In genomic region chr4:56530269-56531148, GRCh38 we compare ENCODE assay signal across 8 cellular contexts. TPM values are rescaled to one million over a fixed set of nuclear protein-coding genes. Genes with fewer than 3 reads are reported as not detected.
DNase-seq lines count a peak whose midpoint lies in the region; ATAC-seq and TF ChIP-seq lines count a peak whose summit lies in the region.

No MANE protein-coding gene starts in this region.

- CTCF ChIA-PET in A673 (lab: Charles Lee): no interaction called here

- no peak for TF ChIP-seq CTCF in A673 (conservative IDR thresholded peaks at IDR 0.05; ENCODE audit: low read depth, low read length)
- no peak for TF ChIP-seq CTCF in lower leg skin (IDR thresholded peaks at IDR 0.05)

- H3K27me3 ChIP-seq in A673 (replicated peaks; ENCODE audit: insufficient read depth, low read depth, low read length, poor library complexity): no peaks in the 10 kb centered on the region
- H3K27me3 ChIP-seq in duodenal mucosa (ENCODE audit: control insufficient read depth in 1 of 2, insufficient read depth in 2 of 2, low read length in 2 of 2): peaks cover 16 to 34% of the 10 kb centered on the region in 2 donors

- H3K4me1 ChIP-seq in A673 (ENCODE audit: insufficient read depth, low read length, poor library complexity, severe bottlenecking): no peaks in the 10 kb centered on the region
- H3K4me1 ChIP-seq in duodenal mucosa (ENCODE audit: control insufficient read depth in 1 of 2, insufficient read depth in 2 of 2, low read length in 2 of 2): peaks cover 4 to 10% of the 10 kb centered on the region in 2 donors

- 4 to 5% methylated on average over 39 to 53 of the region's 68 CpGs for WGBS in lower leg skin, 2 donors

- H3K36me3 ChIP-seq in A673 (ENCODE audit: insufficient read depth, low read length, poor library complexity, severe bottlenecking) (no peaks in the 10 kb centered on the region), duodenal mucosa (ENCODE audit: control insufficient read depth in 1 of 2, insufficient read depth in 2 of 2, low read length in 2 of 2) (no peaks in the 10 kb centered on the region)

- peak overlapping the region; percentile 48 to 67 for H3K9ac ChIP-seq in duodenal mucosa (ENCODE audit: low read depth in 1 of 2, low read length in 2 of 2)

- H3K27ac ChIP-seq in A673 (ENCODE audit: low read depth, low read length, poor library complexity, severe bottlenecking) (no peak overlapping the region), duodenal mucosa (ENCODE audit: low read depth, low read length) (no peak overlapping the region)

- H3K9me3 ChIP-seq in A673 (ENCODE audit: low read depth, low read length, poor library complexity, severe bottlenecking) (no peaks in the 10 kb centered on the region), duodenal mucosa (ENCODE audit: control insufficient read depth in 1 of 2, low read length in 2 of 2) (no peaks in the 10 kb centered on the region)

- peak overlapping the region; percentile 46 for H3K4me3 ChIP-seq in A673 (ENCODE audit: low read depth, low read length, poor library complexity, severe bottlenecking)
- peak overlapping the region; percentile 77 to 78 for H3K4me3 ChIP-seq in duodenal mucosa (ENCODE audit: low read depth in 1 of 2, low read length in 2 of 2)
- peak overlapping the region; percentile 38 for H3K4me3 ChIP-seq in lower leg skin (ENCODE audit: low read depth, poor library complexity, severe bottlenecking)

- peak; percentile 55 for DNase-seq in A673 (ENCODE audit: low spot score)
- peak; percentile 87 for DNase-seq in NCI-H510A treated with DMSO at 0.1 percent for 48 hours (lab: John Stamatoyannopoulos, UW)
- peak; percentile 61 to 80 for DNase-seq in activated CD4-positive, alpha-beta T cell treated with anti-CD3 and anti-CD28 coated beads, Interleukin-2, amount 50 U/mL, for 24 hours (ENCODE audit: low read depth in 1 of 2, low spot score in 1 of 2)
- peak; percentile 76 to 96 for DNase-seq in lower leg skin (ENCODE audit: low spot score in 2 of 2)
- peak; percentile 77 to 83 for DNase-seq in stimulated activated CD4-positive, alpha-beta T cell treated with anti-CD3 and anti-CD28 coated beads, Interleukin-2, amount 100 ng/mL, for 48 hours

- no peak for TF ChIP-seq POLR2A in lower leg skin (IDR thresholded peaks at IDR 0.05)

- POLR2A ChIA-PET in A673 (lab: Charles Lee; ENCODE audit: low non-redundant PET): no interaction called here

- ATAC-seq in GM18867 (IDR thresholded peaks at IDR 0.05; ENCODE audit: unreplicated experiment): peak; percentile 99
- ATAC-seq in HG03097 (IDR thresholded peaks at IDR 0.05; ENCODE audit: low FRiP score, unreplicated experiment): peak; percentile 91

- intact Hi-C loops in A673 (cut with micrococcal nuclease; ENCODE audit: unreplicated experiment): no loop called here
- intact Hi-C loops in lower leg skin (cut with DNase I; ENCODE audit: low total_unique reads): no loop called here

- BruUV-seq in A673 (replicated peaks; lab: Mats Ljungman, UMichigan): no TSS peak

RNA-seq across cellular contexts. Expression of gene ARL9, which starts 24.9 kb away (rescaled TPM):
- total RNA-seq in A673 (2021) (0.20 and 0.24 TPM in 2 replicates), lower leg skin (under 1 TPM; 0.17 to 0.76 (median 0.49) TPM)
